13 cellular contexts compared by ENCODE assay signal in the genomic region with DNA sequence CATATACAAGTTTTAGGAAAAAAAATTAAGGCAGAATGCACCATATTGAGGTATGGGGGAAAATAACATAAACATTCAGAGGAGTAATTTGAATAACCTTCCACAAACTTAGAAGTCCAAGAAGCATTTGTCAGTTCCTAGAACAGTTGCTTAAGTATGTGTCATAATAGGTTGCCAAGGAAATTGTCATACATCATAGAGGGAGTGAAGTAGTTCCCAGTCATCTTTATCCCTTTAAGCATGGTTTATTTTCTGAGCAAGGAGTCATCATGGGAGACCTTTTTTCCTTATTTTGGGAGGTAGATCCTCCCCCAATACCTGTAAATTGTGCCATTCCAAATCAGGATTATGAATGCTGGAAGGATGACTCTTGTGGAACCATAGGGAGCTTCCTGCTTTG. TPM values are rescaled to one million over a fixed set of nuclear protein-coding genes. Genes with fewer than 3 reads are reported as not detected.
DNase-seq lines count a peak whose midpoint lies in the region; ATAC-seq and TF ChIP-seq lines count a peak whose summit lies in the region.
"Had no signal": no experiment of that assay in that cellular context is flagged by ENCODE, and none has a peak within 500 bp of the region (broad histone marks: within the 10 kb centered on the region; RNA-seq: fewer than 3 reads in every experiment).

A gene with protein sequence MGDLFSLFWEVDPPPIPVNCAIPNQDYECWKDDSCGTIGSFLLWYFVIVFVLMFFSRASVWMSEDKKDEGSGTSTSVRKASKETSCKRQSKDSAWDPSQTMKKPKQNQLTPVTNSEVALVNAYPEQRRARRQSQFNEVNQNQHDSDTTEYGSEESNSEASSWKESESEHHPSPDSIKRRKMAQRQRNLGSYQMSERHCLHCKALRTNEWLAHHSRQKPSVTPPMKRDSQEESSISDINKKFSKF (plus strand): TSS at position 219 of the 400 bp plus-strand sequence. CDS start 51 bp downstream, at position 270.

- H3K79me2 ChIP-seq in ACC112 (ENCODE audit: control insufficient read depth, insufficient read depth, low read length, unreplicated experiment), result peaks cover 9% of the 10 kb centered on the region
- H3K79me2 ChIP-seq in HCT116 (ENCODE audit: insufficient read depth, low read length), result peaks cover 23% of the 10 kb centered on the region
- peaks cover 19% of the 10 kb centered on the region for H3K79me2 ChIP-seq in SU-DHL-6 (ENCODE audit: insufficient read depth, low read length)

- H3K4me1 ChIP-seq in ACC112 (ENCODE audit: control insufficient read depth, insufficient read depth, low read length, unreplicated experiment), result peaks cover 24% of the 10 kb centered on the region
- H3K4me1 ChIP-seq in HCT116 (ENCODE audit: control insufficient read depth in 1 of 2, insufficient read depth in 2 of 2, low read length in 2 of 2), result peaks cover 12 to 19% of the 10 kb centered on the region in 2 experiments; a peak in 3 of 4 replicates

- no peak for TF ChIP-seq POLR2A in HCT116 (IDR thresholded peaks at IDR 0.05; ENCODE audit: borderline replicate concordance, extremely low read depth, insufficient read depth, insufficient read length)

- DNase-seq in HCT116 (ENCODE audit: low read depth, low spot score), result no peak
- peak; percentile 35 for DNase-seq in hepatic stellate cell (ENCODE audit: low spot score)
- no peak for DNase-seq in NCI-H1417 (lab: John Stamatoyannopoulos, UW)
- DNase-seq in KG1 (lab: John Stamatoyannopoulos, UW), result no peak
- DNase-seq in SHP77 (lab: John Stamatoyannopoulos, UW), result no peak
- DNase-seq: central memory CD4-positive, alpha-beta T cell; heart right ventricle; NCI-H2081 treated with DMSO at 0.1 percent for 48 hours; stimulated activated naive CD4-positive, alpha-beta T cell treated with Interleukin-2 at 50 U/mL for 16 hours had no signal

- H3K4me2 ChIP-seq in HCT116 (ENCODE audit: low read length) (no peak within 1 kb of the TSS), SU-DHL-6 (ENCODE audit: low read depth, low read length, poor library complexity, severe bottlenecking) (no peak within 1 kb of the TSS)

- CTCF ChIA-PET in HCT116 (lab: Charles Lee), result no interaction called here

- TF ChIP-seq CTCF in HCT116 (IDR thresholded peaks at IDR 0.05 in 2 of 3, conservative IDR thresholded peaks at IDR 0.05 in 1 of 3; ENCODE audit: borderline replicate concordance in 1 of 3, insufficient read depth in 1 of 3, low read depth in 2 of 3, low read length in 2 of 3) (no peak), SU-DHL-6 (IDR thresholded peaks at IDR 0.05; ENCODE audit: insufficient read depth, low read length, poor library complexity, severe bottlenecking) (no peak)

- POLR2A ChIA-PET in HCT116 (lab: Charles Lee), result no interaction called here

- H3K9me3 ChIP-seq in HCT116 (ENCODE audit: control insufficient read depth in 1 of 2, insufficient read depth in 1 of 2, low read depth in 1 of 2, low read length in 2 of 2) (no peaks in the 10 kb centered on the region), SU-DHL-6 (ENCODE audit: insufficient read depth, low read length) (no peaks in the 10 kb centered on the region)
- H3K9me3 ChIP-seq: heart right ventricle had no signal

- TF ChIP-seq RAD21 in HCT116 (IDR thresholded peaks at IDR 0.05; ENCODE audit: low read depth), result no peak

- RAD21 ChIA-PET in HCT116 (lab: Charles Lee; ENCODE audit: low non-redundant PET in 1 of 2, low total read pairs in 2 of 2, uncharacterized antibody in 2 of 2, unreplicated experiment in 2 of 2), result no interaction called here

- H3K27ac ChIP-seq in ACC112 (ENCODE audit: low read depth, low read length) (peak within 1 kb of the TSS; percentile 44), HCT116 (ENCODE audit: low read depth, low read length) (no peak within 1 kb of the TSS), SU-DHL-6 (ENCODE audit: low read depth, low read length) (no peak within 1 kb of the TSS)
- H3K27ac ChIP-seq: C4-2B, heart right ventricle had no signal

- H3K9ac ChIP-seq in HCT116 (ENCODE audit: low read length) (no peak within 1 kb of the TSS), SU-DHL-6 (ENCODE audit: low read length) (no peak within 1 kb of the TSS)

- peaks cover 6% of the 10 kb centered on the region; the same call in 1 of the 2 replicates for H3F3A ChIP-seq in SU-DHL-6 (ENCODE audit: insufficient read depth)

- H3K36me3 ChIP-seq in ACC112 (ENCODE audit: insufficient read depth, low read length) (peaks cover 10% of the 10 kb centered on the region), HCT116 (ENCODE audit: control insufficient read depth in 1 of 2, insufficient read depth in 2 of 2, low read length in 2 of 2) (peaks cover 4 to 7% of the 10 kb centered on the region in 2 experiments; a peak in 2 of 4 replicates), SU-DHL-6 (ENCODE audit: low read length) (peaks cover 8% of the 10 kb centered on the region)

- no peaks in the 10 kb centered on the region for H3K9me2 ChIP-seq in HCT116 (ENCODE audit: insufficient read depth)
- no peaks in the 10 kb centered on the region for H3K9me2 ChIP-seq in SU-DHL-6 (replicated peaks; ENCODE audit: insufficient read depth, low read length)

- H2AFZ ChIP-seq in ACC112 (ENCODE audit: low read length, unreplicated experiment) (peak within 1 kb of the TSS; percentile 7), HCT116 (ENCODE audit: low read depth, low read length, poor library complexity, severe bottlenecking) (peak within 1 kb of the TSS; percentile 27), SU-DHL-6 (ENCODE audit: low read depth, low read length, severe bottlenecking) (peak within 1 kb of the TSS; percentile 32)

- H4K20me1 ChIP-seq in HCT116 (ENCODE audit: insufficient read depth), result no peaks in the 10 kb centered on the region
- H4K20me1 ChIP-seq in SU-DHL-6 (ENCODE audit: low read depth, low read length), result no peaks in the 10 kb centered on the region

- no peaks in the 10 kb centered on the region for H3K27me3 ChIP-seq in ACC112 (ENCODE audit: insufficient read depth, low read length)
- no peaks in the 10 kb centered on the region for H3K27me3 ChIP-seq in HCT116 (ENCODE audit: insufficient read depth, low read length)
- no peaks in the 10 kb centered on the region for H3K27me3 ChIP-seq in SU-DHL-6 (ENCODE audit: low read length)

- intact Hi-C loops in HCT116 (cut with micrococcal nuclease), result no loop called here

- ATAC-seq in HCT116 (no peak), HG02884 (IDR thresholded peaks at IDR 0.05; ENCODE audit: unreplicated experiment) (no peak)
- ATAC-seq: heart right ventricle had no signal

- H3K4me3 ChIP-seq in ACC112 (ENCODE audit: low read depth, low read length), result no peak within 1 kb of the TSS
- no peak within 1 kb of the TSS for H3K4me3 ChIP-seq in HCT116 (replicated peaks in 1 of 2; ENCODE audit: low read depth in 1 of 2, low read length in 2 of 2)
- H3K4me3 ChIP-seq in SU-DHL-6 (ENCODE audit: insufficient read depth, low read length, poor library complexity, severe bottlenecking), result no peak within 1 kb of the TSS
- H3K4me3 ChIP-seq: heart right ventricle had no signal

- BruUV-seq in HCT116 (replicated peaks; lab: Mats Ljungman, UMichigan), result no TSS peak

TF ChIP-seq in HCT116, 20 proteins besides CTCF, POLR2A, EP300 and RAD21:
- no peak for TF ChIP-seq SP1 (IDR thresholded peaks at IDR 0.05; ENCODE audit: low read depth)
- TF ChIP-seq ELF1 (IDR thresholded peaks at IDR 0.05; ENCODE audit: borderline replicate concordance, low read depth), result no peak
- TF ChIP-seq EGR1 (IDR thresholded peaks at IDR 0.05; ENCODE audit: low read depth), result no peak

RNA-seq across cellular contexts. Expression of the gene that starts here (rescaled TPM):
- not detected for total RNA-seq in HCT116 (2021; ENCODE audit: unreplicated experiment)
- polyA plus RNA-seq in HCT116 (2012), result not detected in 2 replicates
- total RNA-seq: heart right ventricle had no signal
- polyA plus RNA-seq: heart right ventricle had no signal
